12 cellular contexts compared by ENCODE assay signal in the genomic region with DNA sequence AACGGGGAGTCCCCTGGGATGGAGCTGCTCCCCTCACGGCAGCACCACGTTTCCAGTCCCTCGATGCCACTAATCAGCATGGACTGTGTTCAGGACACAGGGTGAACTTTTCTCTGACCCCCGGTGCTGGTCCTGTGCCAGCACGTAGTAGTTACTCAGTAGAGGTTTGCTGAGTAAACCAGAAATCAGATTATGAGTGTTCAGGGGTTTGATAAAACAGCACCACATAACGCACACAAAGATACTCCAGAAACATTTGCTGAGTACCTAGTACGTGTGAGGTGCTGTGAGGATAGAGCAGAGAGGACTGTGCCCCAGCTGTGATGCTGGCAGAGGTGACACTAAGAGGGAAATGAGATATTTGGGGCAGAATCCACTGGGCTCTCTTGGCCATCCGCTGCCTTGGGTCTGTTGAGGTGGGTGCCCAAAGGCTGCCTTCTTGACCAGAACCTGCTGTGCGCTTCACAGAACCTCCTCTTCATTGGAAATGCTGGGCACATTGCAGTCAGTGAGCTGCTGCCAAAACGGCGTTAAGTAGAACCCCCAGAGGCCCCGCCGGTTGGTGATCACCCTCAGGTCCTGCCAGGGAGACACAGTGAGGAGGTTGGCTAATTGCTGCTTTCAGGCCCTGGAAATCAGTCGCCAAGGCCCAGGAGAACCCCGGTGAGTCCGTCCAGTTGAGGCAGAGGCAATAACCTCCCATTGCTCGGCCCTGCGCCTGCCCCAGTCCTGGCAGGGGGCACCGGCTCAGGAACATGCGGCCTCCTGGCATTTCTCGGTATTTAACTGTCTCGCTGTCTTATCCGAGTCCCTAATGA. TPM values are rescaled to one million over a fixed set of nuclear protein-coding genes. Genes with fewer than 3 reads are reported as not detected.
DNase-seq lines count a peak whose midpoint lies in the region; ATAC-seq and TF ChIP-seq lines count a peak whose summit lies in the region.
"Had no signal": no experiment of that assay in that cellular context is flagged by ENCODE, and none has a peak within 500 bp of the region (broad histone marks: within the 10 kb centered on the region; RNA-seq: fewer than 3 reads in every experiment).

No MANE protein-coding gene starts in this region.

- no peaks in the 10 kb centered on the region for H3K27me3 Mint-ChIP-seq in stimulated activated naive CD8-positive, alpha-beta T cell treated with anti-CD3 and anti-CD28 coated beads, Interleukin-15, amount 100 ng/mL, for 72 hours
- H3K27me3 Mint-ChIP-seq: B cell had no signal

- H3K4me3 ChIP-seq in esophagus squamous epithelium = no peak overlapping the region

- H3K27me3 ChIP-seq in esophagus squamous epithelium = no peaks in the 10 kb centered on the region

- H3K4me1 ChIP-seq in esophagus squamous epithelium = peaks cover 3 to 80% (median 30%) of the 10 kb centered on the region in 3 donors

- ATAC-seq in stimulated activated naive CD8-positive, alpha-beta T cell treated with anti-CD3 and anti-CD28 coated beads, Interleukin-15, amount 100 ng/mL, for 72 hours = peak; percentile 67
- no peak for ATAC-seq in stimulated activated naive CD8-positive, alpha-beta T cell treated with anti-CD3 and anti-CD28 coated beads, Interleukin-15, Interleukin-2, amounts not matched to agents 100 U/mL and 50 U/mL, for 24 hours
- ATAC-seq in HG02840 (IDR thresholded peaks at IDR 0.05; ENCODE audit: low FRiP score, unreplicated experiment) = peak; percentile 48
- no peak for ATAC-seq in GM19455 (IDR thresholded peaks at IDR 0.05; ENCODE audit: unreplicated experiment)

- WGBS in esophagus squamous epithelium, 2 donors = 81 to 84% methylated on average over 17 to 18 of the region's 24 CpGs

- H3K27ac Mint-ChIP-seq in stimulated activated naive CD8-positive, alpha-beta T cell treated with anti-CD3 and anti-CD28 coated beads, Interleukin-15, amount 100 ng/mL, for 72 hours = peak overlapping the region in 1 of 2 donors; percentile 4
- H3K27ac Mint-ChIP-seq: activated naive CD8-positive, alpha-beta T cell treated with anti-CD3 and anti-CD28 coated beads, Interleukin-2, amount 10 ng/mL, durations not matched to agents 7 days and 5 days; B cell had no signal

- H3K27ac ChIP-seq in esophagus squamous epithelium = peak overlapping the region in 3 of 4 donors; percentile 54 to 79 (median 60)
- H3K27ac ChIP-seq: KMS-11 had no signal

- TF ChIP-seq CTCF in esophagus squamous epithelium (IDR thresholded peaks at IDR 0.05) = no peak

- H3K36me3 ChIP-seq in esophagus squamous epithelium = peaks cover 0 to 40% (median 0%) of the 10 kb centered on the region in 3 donors

- no peak overlapping the region for H3K4me3 Mint-ChIP-seq in stimulated activated naive CD8-positive, alpha-beta T cell treated with anti-CD3 and anti-CD28 coated beads, Interleukin-15, amount 100 ng/mL, for 72 hours
- H3K4me3 Mint-ChIP-seq: activated naive CD8-positive, alpha-beta T cell treated with anti-CD3 and anti-CD28 coated beads, Interleukin-2, amount 10 ng/mL, durations not matched to agents 7 days and 5 days; B cell had no signal

- H3K9me3 Mint-ChIP-seq in stimulated activated naive CD8-positive, alpha-beta T cell treated with anti-CD3 and anti-CD28 coated beads, Interleukin-15, amount 100 ng/mL, for 72 hours = no peaks in the 10 kb centered on the region
- H3K9me3 Mint-ChIP-seq: activated naive CD8-positive, alpha-beta T cell treated with anti-CD3 and anti-CD28 coated beads, Interleukin-2, amount 10 ng/mL, durations not matched to agents 7 days and 5 days had no signal

- intact Hi-C loops in esophagus squamous epithelium (cut with DNase I) = no loop called here

- TF ChIP-seq POLR2A in esophagus squamous epithelium (IDR thresholded peaks at IDR 0.05) = no peak

- H3K9me3 ChIP-seq in esophagus squamous epithelium = no peaks in the 10 kb centered on the region

- H3K4me1 Mint-ChIP-seq in stimulated activated naive CD8-positive, alpha-beta T cell treated with anti-CD3 and anti-CD28 coated beads, Interleukin-15, amount 100 ng/mL, for 72 hours = peaks cover 25% of the 10 kb centered on the region

- DNase-seq in stimulated activated naive CD8-positive, alpha-beta T cell treated with anti-CD3 and anti-CD28 coated beads, Interleukin-15, amount 100 ng/mL, for 72 hours = no peak
- no peak for DNase-seq in stimulated activated naive CD8-positive, alpha-beta T cell treated with anti-CD3 and anti-CD28 coated beads, Interleukin-15, Interleukin-2, amounts not matched to agents 100 U/mL and 50 U/mL, for 24 hours
- DNase-seq in esophagus squamous epithelium (lab: John Stamatoyannopoulos, UW) (no peak), DMS153 treated with DMSO at 0.1 percent for 48 hours (lab: John Stamatoyannopoulos, UW; ENCODE audit: unreplicated experiment) (no peak), NCI-H748 treated with DMSO at 0.1 percent for 48 hours (lab: John Stamatoyannopoulos, UW) (no peak), GF-D8 (lab: John Stamatoyannopoulos, UW) (no peak)
- DNase-seq: activated naive CD8-positive, alpha-beta T cell treated with anti-CD3 and anti-CD28 coated beads, Interleukin-2, amount 10 ng/mL, durations not matched to agents 7 days and 5 days; stimulated activated CD4-positive, alpha-beta T cell treated with anti-CD3 and anti-CD28 coated beads, Interleukin-4, amount 100 ng/mL, for 24 hours had no signal

RNA-seq across cellular contexts. Expression of a gene that starts 49.4 kb away (rescaled TPM):
- 10 to 100 TPM; 11.9 to 18.8 (median 15.6) TPM for total RNA-seq in esophagus squamous epithelium

Comparison
In these comparisons a context has a peak if more than half of its experiments do, and no peak if none do; other contexts are left out.
1. ATAC-seq: peak in stimulated activated naive CD8-positive, alpha-beta T cell treated with anti-CD3 and anti-CD28 coated beads, Interleukin-15, amount 100 ng/mL, for 72 hours (single experiment) and HG02840 (single experiment); none in stimulated activated naive CD8-positive, alpha-beta T cell treated with anti-CD3 and anti-CD28 coated beads, Interleukin-15, Interleukin-2, amounts not matched to agents 100 U/mL and 50 U/mL, for 24 hours (single experiment) and GM19455 (single experiment).